Comparison of ENCODE assay signal across 23 cellular contexts in genomic region chr10:124609698-124610097, GRCh38.
DNase-seq lines count a peak whose midpoint lies in the region; ATAC-seq, FAIRE-seq and TF ChIP-seq lines count a peak whose summit lies in the region.
"Had no signal": no experiment of that assay in that cellular context is flagged by ENCODE, and none has a peak within 500 bp of the region (broad histone marks: within the 10 kb centered on the region; RNA-seq: fewer than 3 reads in every experiment).

No MANE protein-coding gene starts in this region.

- no peaks in the 10 kb centered on the region for H3K9me3 ChIP-seq in CD4-positive, CD25-positive, alpha-beta regulatory T cell (ENCODE audit: control insufficient read depth in 2 of 2, low read length in 2 of 2)
- H3K9me3 ChIP-seq in SU-DHL-6 (ENCODE audit: insufficient read depth, low read length): no peaks in the 10 kb centered on the region
- H3K9me3 ChIP-seq: MG63 had no signal

- H3K9ac ChIP-seq in SU-DHL-6 (ENCODE audit: low read length): no peak overlapping the region
- H3K9ac ChIP-seq: GM23248 had no signal

- H3K79me2 ChIP-seq in SU-DHL-6 (ENCODE audit: insufficient read depth, low read length): no peaks in the 10 kb centered on the region

- H3K9me3 Mint-ChIP-seq in CD4-positive, CD25-positive, alpha-beta regulatory T cell: peaks cover 0 to 2% (median 0%) of the 10 kb centered on the region in 7 donors
- H3K9me3 Mint-ChIP-seq in immature natural killer cell: no peaks in the 10 kb centered on the region
- H3K9me3 Mint-ChIP-seq in progenitor cell of endocrine pancreas (ENCODE audit: low read depth): no peaks in the 10 kb centered on the region
- H3K9me3 Mint-ChIP-seq in activated naive CD4-positive, alpha-beta T cell treated with anti-CD3 and anti-CD28 coated beads for 36 hours: no peaks in the 10 kb centered on the region
- H3K9me3 Mint-ChIP-seq: CD14-positive monocyte had no signal

- peaks cover 37% of the 10 kb centered on the region for H3K4me1 ChIP-seq in CD4-positive, CD25-positive, alpha-beta regulatory T cell (ENCODE audit: control insufficient read depth, insufficient read depth, low read length, poor library complexity, severe bottlenecking)

- H3K27ac ChIP-seq in CD4-positive, CD25-positive, alpha-beta regulatory T cell (ENCODE audit: insufficient read depth, low read length, poor library complexity, severe bottlenecking): no peak overlapping the region
- H3K27ac ChIP-seq in SU-DHL-6 (ENCODE audit: low read depth, low read length): peak overlapping the region; percentile 99; the same call in 1 of the 2 replicates
- H3K27ac ChIP-seq: GM23248, HL-60 had no signal

- no peak for FAIRE-seq in H54 (lab: Jason Lieb, UNC)
- FAIRE-seq: A204.1, D721Med, GM19239 had no signal

- no peak for DNase-seq in CD4-positive, CD25-positive, alpha-beta regulatory T cell
- DNase-seq in immature natural killer cell: no peak
- DNase-seq in progenitor cell of endocrine pancreas (ENCODE audit: low spot score, unreplicated experiment): no peak
- no peak for DNase-seq in H54 (ENCODE audit: insufficient read length, low spot score)
- DNase-seq in activated naive CD4-positive, alpha-beta T cell treated with anti-CD3 and anti-CD28 coated beads for 36 hours: no peak
- DNase-seq: GF-D8, GM23248, KG1, MG63, NCI-H1105, NCI-H1694 treated with DMSO at 0.1 percent for 48 hours, NCI-H446, NCI-H748 treated with DMSO at 0.1 percent for 48 hours, SHP77 had no signal

- H3K27ac Mint-ChIP-seq in CD4-positive, CD25-positive, alpha-beta regulatory T cell: peak overlapping the region in 2 of 3 donors; percentile 13 to 83
- H3K27ac Mint-ChIP-seq in immature natural killer cell (peak overlapping the region; percentile 29 to 84 (median 68)), progenitor cell of endocrine pancreas (peak overlapping the region; percentile 52)
- H3K27ac Mint-ChIP-seq in activated naive CD4-positive, alpha-beta T cell treated with anti-CD3 and anti-CD28 coated beads for 36 hours: no peak overlapping the region
- H3K27ac Mint-ChIP-seq: CD14-positive monocyte had no signal

- intact Hi-C loops in activated naive CD4-positive, alpha-beta T cell treated with anti-CD3 and anti-CD28 coated beads for 36 hours (cut with micrococcal nuclease): no loop called here

- H3K4me2 ChIP-seq in SU-DHL-6 (ENCODE audit: low read depth, low read length, poor library complexity, severe bottlenecking): no peak overlapping the region

- peaks cover 0 to 39% (median 19%) of the 10 kb centered on the region in 4 donors for H3K4me1 Mint-ChIP-seq in CD4-positive, CD25-positive, alpha-beta regulatory T cell
- H3K4me1 Mint-ChIP-seq in immature natural killer cell (peaks cover 28 to 42% of the 10 kb centered on the region in 2 donors), progenitor cell of endocrine pancreas (ENCODE audit: low read depth) (peaks cover 2% of the 10 kb centered on the region)
- peaks cover 30% of the 10 kb centered on the region for H3K4me1 Mint-ChIP-seq in activated naive CD4-positive, alpha-beta T cell treated with anti-CD3 and anti-CD28 coated beads for 36 hours (ENCODE audit: low read depth)

- TF ChIP-seq CTCF in SU-DHL-6 (IDR thresholded peaks at IDR 0.05; ENCODE audit: insufficient read depth, low read length, poor library complexity, severe bottlenecking) (no peak), progenitor cell of endocrine pancreas (IDR thresholded peaks at IDR 0.05; ENCODE audit: unreplicated experiment) (no peak)

- no peaks in the 10 kb centered on the region for H3K27me3 ChIP-seq in CD4-positive, CD25-positive, alpha-beta regulatory T cell (ENCODE audit: control insufficient read depth, insufficient read depth, low read length)
- no peaks in the 10 kb centered on the region for H3K27me3 ChIP-seq in SU-DHL-6 (ENCODE audit: low read length)
- H3K27me3 ChIP-seq: MG63 had no signal

- H3K36me3 ChIP-seq in CD4-positive, CD25-positive, alpha-beta regulatory T cell (ENCODE audit: control insufficient read depth, insufficient read depth, low read length): no peaks in the 10 kb centered on the region
- H3K36me3 ChIP-seq in SU-DHL-6 (ENCODE audit: low read length): no peaks in the 10 kb centered on the region
- H3K36me3 ChIP-seq: MG63 had no signal

- no peak for TF ChIP-seq POLR2A in H54 (IDR thresholded peaks at IDR 0.05; ENCODE audit: low read depth, low read length)

- H3K4me3 Mint-ChIP-seq in CD4-positive, CD25-positive, alpha-beta regulatory T cell: peak overlapping the region in 1 of 4 donors; percentile 1
- peak overlapping the region in 4 of 5 donors; percentile 3 to 65 (median 31) for H3K4me3 Mint-ChIP-seq in immature natural killer cell
- H3K4me3 Mint-ChIP-seq in progenitor cell of endocrine pancreas (ENCODE audit: low read depth): no peak overlapping the region
- H3K4me3 Mint-ChIP-seq in activated naive CD4-positive, alpha-beta T cell treated with anti-CD3 and anti-CD28 coated beads for 36 hours: no peak overlapping the region
- H3K4me3 Mint-ChIP-seq: CD14-positive monocyte had no signal

- no peak overlapping the region for H2AFZ ChIP-seq in SU-DHL-6 (ENCODE audit: low read depth, low read length, severe bottlenecking)
- H2AFZ ChIP-seq: GM23248 had no signal

- no peaks in the 10 kb centered on the region for H3K27me3 Mint-ChIP-seq in CD4-positive, CD25-positive, alpha-beta regulatory T cell
- peaks cover 28 to 44% (median 41%) of the 10 kb centered on the region in 3 donors for H3K27me3 Mint-ChIP-seq in immature natural killer cell (ENCODE audit: low read depth in 3 of 3)
- H3K27me3 Mint-ChIP-seq in progenitor cell of endocrine pancreas: no peaks in the 10 kb centered on the region
- no peaks in the 10 kb centered on the region for H3K27me3 Mint-ChIP-seq in activated naive CD4-positive, alpha-beta T cell treated with anti-CD3 and anti-CD28 coated beads for 36 hours (ENCODE audit: low read depth)

- peaks cover 65% of the 10 kb centered on the region for H3F3A ChIP-seq in SU-DHL-6 (ENCODE audit: insufficient read depth)

- no peaks in the 10 kb centered on the region for H3K9me2 ChIP-seq in SU-DHL-6 (replicated peaks; ENCODE audit: insufficient read depth, low read length)

- ATAC-seq in CD4-positive, CD25-positive, alpha-beta regulatory T cell (ENCODE audit: low read depth in 2 of 2): no peak
- no peak for ATAC-seq in GM19324 (IDR thresholded peaks at IDR 0.05; ENCODE audit: low FRiP score, unreplicated experiment)
- ATAC-seq in HG03432 (IDR thresholded peaks at IDR 0.05; ENCODE audit: unreplicated experiment): no peak
- ATAC-seq: Panc1 had no signal

- H4K20me1 ChIP-seq in SU-DHL-6 (ENCODE audit: low read depth, low read length): no peaks in the 10 kb centered on the region

- CTCF ChIA-PET in activated naive CD4-positive, alpha-beta T cell treated with anti-CD3 and anti-CD28 coated beads for 36 hours (lab: Charles Lee): no interaction called here

- no peaks in the 10 kb centered on the region for H3K36me3 Mint-ChIP-seq in CD4-positive, CD25-positive, alpha-beta regulatory T cell
- H3K36me3 Mint-ChIP-seq in immature natural killer cell (no peaks in the 10 kb centered on the region), progenitor cell of endocrine pancreas (ENCODE audit: insufficient read depth) (no peaks in the 10 kb centered on the region)
- no peaks in the 10 kb centered on the region for H3K36me3 Mint-ChIP-seq in activated naive CD4-positive, alpha-beta T cell treated with anti-CD3 and anti-CD28 coated beads for 36 hours (ENCODE audit: low read depth)

- H3K4me3 ChIP-seq in CD4-positive, CD25-positive, alpha-beta regulatory T cell (ENCODE audit: low read depth, low read length): no peak overlapping the region
- H3K4me3 ChIP-seq in SU-DHL-6 (ENCODE audit: insufficient read depth, low read length, poor library complexity, severe bottlenecking): no peak overlapping the region
- H3K4me3 ChIP-seq: GM23248, MG63 had no signal

Comparison
In these comparisons a context has a peak if more than half of its experiments do, and no peak if none do; other contexts are left out.
1. H3K4me3 Mint-ChIP-seq: peak in immature natural killer cell (4 of 5); none in progenitor cell of endocrine pancreas (single experiment) and activated naive CD4-positive, alpha-beta T cell treated with anti-CD3 and anti-CD28 coated beads for 36 hours (single experiment).